1 cellular context compared by ENCODE assay signal in genomic region chr17:4950075-4950756, GRCh38.
TF ChIP-seq lines count a peak whose summit lies in the region.

No MANE protein-coding gene starts in this region.

TF ChIP-seq in GM12878, 131 proteins besides CTCF, POLR2A, EP300 and RAD21:
- TF ChIP-seq POLR2AphosphoS5 (IDR thresholded peaks at IDR 0.05; ENCODE audit: low read length), result peak; percentile 72
- TF ChIP-seq STAT1 (conservative IDR thresholded peaks at IDR 0.05), result 0 out of 2 replicates have a peak, but pooled peaks have one; percentile 38
- TF ChIP-seq CHD1 (IDR thresholded peaks at IDR 0.05; ENCODE audit: low read depth, low read length), result no peak
- TF ChIP-seq POU2F2 (IDR thresholded peaks at IDR 0.05; ENCODE audit: borderline replicate concordance, low read depth, low read length), result 0 out of 3 replicates have a peak, but pooled peaks have one; percentile 7
- no peak for TF ChIP-seq ZNF217 (IDR thresholded peaks at IDR 0.05)
- TF ChIP-seq MEF2B (IDR thresholded peaks at IDR 0.05; ENCODE audit: partially characterized antibody, poor library complexity, severe bottlenecking), result no peak
- 0 out of 2 replicates have a peak, but pooled peaks have one; percentile 22 for TF ChIP-seq MLLT1 (IDR thresholded peaks at IDR 0.05)
- no peak for TF ChIP-seq FOXM1 (IDR thresholded peaks at IDR 0.05; ENCODE audit: low read depth, low read length)
- 0 out of 2 replicates have a peak, but pooled peaks have one; percentile 48 for TF ChIP-seq LARP7 (IDR thresholded peaks at IDR 0.05)
- peak; percentile 37; the same call in 1 of the 2 replicates for TF ChIP-seq BACH1 (IDR thresholded peaks at IDR 0.05; ENCODE audit: borderline replicate concordance)
- peak; percentile 25; the same call in 1 of the 2 replicates for TF ChIP-seq NKRF (conservative IDR thresholded peaks at IDR 0.05)
- TF ChIP-seq IRF5 (IDR thresholded peaks at IDR 0.05; ENCODE audit: borderline replicate concordance), result no peak
- TF ChIP-seq USF1 (IDR thresholded peaks at IDR 0.05; ENCODE audit: borderline replicate concordance, extremely low read length, insufficient read depth, low read depth, low read length), result no peak
- TF ChIP-seq PAX8 (IDR thresholded peaks at IDR 0.05), result no peak
- TF ChIP-seq ATF3 (IDR thresholded peaks at IDR 0.05; ENCODE audit: borderline replicate concordance, extremely low read depth, low read depth, low read length), result no peak
- 0 out of 2 replicates have a peak, but pooled peaks have one; percentile 22 for TF ChIP-seq BCL11A (IDR thresholded peaks at IDR 0.05; ENCODE audit: low read depth, low read length)
- TF ChIP-seq CREB1 (IDR thresholded peaks at IDR 0.05; ENCODE audit: low read depth), result no peak
- no peak for TF ChIP-seq NBN (IDR thresholded peaks at IDR 0.05)
- TF ChIP-seq DPF2 (IDR thresholded peaks at IDR 0.05), result 0 out of 2 replicates have a peak, but pooled peaks have one; percentile 19
- no peak for TF ChIP-seq SIX5 (IDR thresholded peaks at IDR 0.05; ENCODE audit: low read depth, low read length, severe bottlenecking)
